ENCODE assay signal across 10 cellular contexts in the genomic region with DNA sequence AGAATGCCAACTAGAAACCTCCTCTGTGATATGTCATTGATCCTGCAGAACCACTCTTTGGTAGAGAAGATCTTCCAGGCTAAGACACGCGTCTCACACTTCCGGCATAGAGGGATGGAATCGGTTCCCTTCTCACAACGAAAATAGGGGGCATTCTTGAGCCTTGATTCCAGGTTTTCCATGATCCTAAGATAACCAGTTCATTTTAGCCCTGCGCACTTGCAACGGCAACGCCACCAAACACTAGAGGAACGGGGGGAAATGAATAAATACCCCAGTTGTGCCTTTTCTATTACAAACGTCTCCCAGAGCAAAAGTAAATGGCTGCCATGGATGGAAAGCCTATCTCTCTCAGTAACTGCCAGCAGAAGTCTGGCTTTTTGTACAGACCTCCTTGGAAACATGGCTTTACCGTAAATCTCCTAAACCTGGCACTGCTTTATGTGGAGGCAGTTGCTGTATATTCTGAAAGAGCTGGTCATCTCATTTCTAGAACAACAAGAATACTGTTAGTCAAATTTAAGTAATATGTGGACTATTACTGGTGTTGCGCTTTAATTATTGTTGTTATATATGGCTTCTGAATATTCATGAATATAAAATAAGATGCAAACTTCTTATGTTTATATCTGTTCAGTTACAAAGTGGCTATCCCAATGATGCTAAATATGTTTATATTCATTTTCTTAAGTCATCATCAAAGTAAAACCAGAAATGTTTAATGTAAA. TPM values are rescaled to one million over a fixed set of nuclear protein-coding genes. Genes with fewer than 3 reads are reported as not detected.
DNase-seq lines count a peak whose midpoint lies in the region; ATAC-seq, FAIRE-seq and TF ChIP-seq lines count a peak whose summit lies in the region.
"Not testable (repeated sequence)": the region's sequence is repeated elsewhere in the genome, so short reads cannot be mapped to it uniquely, and the experiment has no call there.
"Had no signal": no experiment of that assay in that cellular context is flagged by ENCODE, and none has a peak within 500 bp of the region (broad histone marks: within the 10 kb centered on the region; RNA-seq: fewer than 3 reads in every experiment).

A gene with protein sequence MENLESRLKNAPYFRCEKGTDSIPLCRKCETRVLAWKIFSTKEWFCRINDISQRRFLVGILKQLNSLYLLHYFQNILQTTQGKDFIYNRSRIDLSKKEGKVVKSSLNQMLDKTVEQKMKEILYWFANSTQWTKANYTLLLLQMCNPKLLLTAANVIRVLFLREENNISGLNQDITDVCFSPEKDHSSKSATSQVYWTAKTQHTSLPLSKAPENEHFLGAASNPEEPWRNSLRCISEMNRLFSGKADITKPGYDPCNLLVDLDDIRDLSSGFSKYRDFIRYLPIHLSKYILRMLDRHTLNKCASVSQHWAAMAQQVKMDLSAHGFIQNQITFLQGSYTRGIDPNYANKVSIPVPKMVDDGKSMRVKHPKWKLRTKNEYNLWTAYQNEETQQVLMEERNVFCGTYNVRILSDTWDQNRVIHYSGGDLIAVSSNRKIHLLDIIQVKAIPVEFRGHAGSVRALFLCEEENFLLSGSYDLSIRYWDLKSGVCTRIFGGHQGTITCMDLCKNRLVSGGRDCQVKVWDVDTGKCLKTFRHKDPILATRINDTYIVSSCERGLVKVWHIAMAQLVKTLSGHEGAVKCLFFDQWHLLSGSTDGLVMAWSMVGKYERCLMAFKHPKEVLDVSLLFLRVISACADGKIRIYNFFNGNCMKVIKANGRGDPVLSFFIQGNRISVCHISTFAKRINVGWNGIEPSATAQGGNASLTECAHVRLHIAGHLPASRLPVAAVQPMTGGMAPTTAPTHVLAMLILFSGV (minus strand): TSS at position 374 of the 728 bp plus-strand sequence. CDS start 192 bp downstream, at position 182.

- CTCF ChIA-PET in endothelial cell of umbilical vein (lab: Charles Lee), result not testable (repeated sequence)

- intact Hi-C loops in endothelial cell of umbilical vein (cut with micrococcal nuclease); head of caudate nucleus (cut with DNase I): not testable (repeated sequence)

- not testable (repeated sequence) for TF ChIP-seq CTCF in GM23338 (conservative IDR thresholded peaks at IDR 0.05; ENCODE audit: low read depth in 2 of 2); astrocyte of the cerebellum (IDR thresholded peaks at IDR 0.05; ENCODE audit: low read depth, low read length, missing control alignments); endothelial cell of umbilical vein (IDR thresholded peaks at IDR 0.05; ENCODE audit: extremely low read depth in 1 of 2, insufficient read depth in 1 of 2, low read depth in 1 of 2, low read length in 2 of 2); osteoblast (IDR thresholded peaks at IDR 0.05; ENCODE audit: extremely low read depth, low read depth, low read length)

- H3K27me3 ChIP-seq in GM23338 (ENCODE audit: insufficient read depth); endothelial cell of umbilical vein (ENCODE audit: control insufficient read depth in 2 of 2, insufficient read depth in 2 of 2, low read length in 2 of 2); osteoblast (ENCODE audit: insufficient read depth, low read length); skeletal muscle tissue (ENCODE audit: control insufficient read depth in 3 of 3, insufficient read depth in 3 of 3, low read length in 3 of 3): not testable (repeated sequence)

- dilution Hi-C loops in endothelial cell of umbilical vein (cut with MboI; ENCODE audit: extremely low pct_ligation_motif_present, low sequenced_read_pairs), result not testable (repeated sequence)

- ATAC-seq in GM23338 (peak; percentile 79), left lobe of liver (peak; percentile 29)

- H3K4me3 ChIP-seq in GM23338; endothelial cell of umbilical vein (replicated peaks in 1 of 3; ENCODE audit: insufficient read depth in 1 of 3, low read depth in 1 of 3, low read length in 3 of 3); osteoblast (ENCODE audit: insufficient read depth, low read length): not testable (repeated sequence)
- H3K4me3 ChIP-seq in astrocyte of the cerebellum (ENCODE audit: low read depth, low read length), result peak within 1 kb of the TSS; percentile 9
- peak within 1 kb of the TSS in 2 of 3 donors; percentile 29 to 48 for H3K4me3 ChIP-seq in skeletal muscle tissue (ENCODE audit: low read length in 3 of 3)

- not testable (repeated sequence) for H3K4me2 ChIP-seq in GM23338; endothelial cell of umbilical vein (ENCODE audit: insufficient read depth, low read length)
- peak within 1 kb of the TSS; percentile 48 for H3K4me2 ChIP-seq in osteoblast (ENCODE audit: insufficient read depth, low read length)

- not testable (repeated sequence) for H3K9me3 Mint-ChIP-seq in GM23338

- not testable (repeated sequence) for H3K36me3 Mint-ChIP-seq in GM23338 (ENCODE audit: low read depth)

- DNase-seq in GM23338 (ENCODE audit: low spot score); astrocyte of the cerebellum (ENCODE audit: low read depth); left lobe of liver (ENCODE audit: low spot score); osteoblast (ENCODE audit: insufficient read length, low spot score, missing footprints): not testable (repeated sequence)
- DNase-seq in endothelial cell of umbilical vein (ENCODE audit: low read depth, low spot score), result peak; percentile 4
- DNase-seq in head of caudate nucleus, result peak in 25 of 42 donors; percentile 2 to 43 (median 12)

- not testable (repeated sequence) for H3F3A ChIP-seq in GM23338 (replicated peaks; ENCODE audit: low read depth)

- in situ Hi-C loops in astrocyte of the cerebellum (cut with HindIII; ENCODE audit: low sequenced_read_pairs), result not testable (repeated sequence)

- H3K4me3 Mint-ChIP-seq in GM23338, result not testable (repeated sequence)

- POLR2A ChIA-PET in endothelial cell of umbilical vein (lab: Charles Lee), result not testable (repeated sequence)

- H3K9me2 ChIP-seq in GM23338 (ENCODE audit: insufficient read depth), result not testable (repeated sequence)

- H3K9ac ChIP-seq in endothelial cell of umbilical vein (replicated peaks; ENCODE audit: extremely low read depth, insufficient read depth, low read length); skeletal muscle tissue (ENCODE audit: low read depth in 1 of 3, low read length in 3 of 3): not testable (repeated sequence)

- H2AFZ ChIP-seq in GM23338; endothelial cell of umbilical vein (ENCODE audit: low read depth, low read length): not testable (repeated sequence)
- H2AFZ ChIP-seq in osteoblast (ENCODE audit: low read length), result peak within 1 kb of the TSS; percentile 56

- not testable (repeated sequence) for H3K9me3 ChIP-seq in endothelial cell of umbilical vein (replicated peaks; ENCODE audit: control insufficient read depth, insufficient read depth, low read length); osteoblast (ENCODE audit: low read depth, low read length); skeletal muscle tissue (ENCODE audit: control insufficient read depth in 3 of 3, low read length in 3 of 3)

- not testable (repeated sequence) for H3K27me3 Mint-ChIP-seq in GM23338 (ENCODE audit: insufficient read depth, low read depth, poor library complexity)

- not testable (repeated sequence) for H3K36me3 ChIP-seq in GM23338 (ENCODE audit: insufficient read depth); endothelial cell of umbilical vein (ENCODE audit: control insufficient read depth in 2 of 2, extremely low read depth in 1 of 2, insufficient read depth in 2 of 2, low read length in 2 of 2); osteoblast (ENCODE audit: insufficient read depth, low read length); skeletal muscle tissue (ENCODE audit: control insufficient read depth in 3 of 3, insufficient read depth in 3 of 3, low read length in 3 of 3)

- not testable (repeated sequence) for H4K20me1 ChIP-seq in GM23338 (replicated peaks; ENCODE audit: insufficient read depth); endothelial cell of umbilical vein (replicated peaks; ENCODE audit: control insufficient read depth, extremely low read depth, insufficient read depth, low read length); osteoblast (ENCODE audit: insufficient read depth, low read length)

- not testable (repeated sequence) for TF ChIP-seq POLR2A in endothelial cell of umbilical vein (IDR thresholded peaks at IDR 0.05; ENCODE audit: low read depth, low read length)

- not testable (repeated sequence) for H3K4me1 ChIP-seq in GM23338 (ENCODE audit: insufficient read depth); endothelial cell of umbilical vein (ENCODE audit: control insufficient read depth, extremely low read depth, insufficient read depth, low read length); osteoblast (ENCODE audit: insufficient read depth, low read length); skeletal muscle tissue (ENCODE audit: control insufficient read depth in 3 of 3, insufficient read depth in 3 of 3, low read length in 3 of 3)

- peak; percentile 96 for FAIRE-seq in endothelial cell of umbilical vein (lab: Jason Lieb, UNC)

- not testable (repeated sequence) for H3K4me1 Mint-ChIP-seq in GM23338

- not testable (repeated sequence) for H3K27ac ChIP-seq in GM23338 (ENCODE audit: low read depth); endothelial cell of umbilical vein (ENCODE audit: insufficient read depth, low read depth, low read length); osteoblast (ENCODE audit: low read depth, low read length); skeletal muscle tissue (ENCODE audit: low read depth, low read length)

- not testable (repeated sequence) for H3K79me2 ChIP-seq in GM23338 (replicated peaks; ENCODE audit: insufficient read depth); endothelial cell of umbilical vein (ENCODE audit: control insufficient read depth, insufficient read depth, low read length); osteoblast (ENCODE audit: insufficient read depth, low read length)

- BruUV-seq in endothelial cell of umbilical vein (replicated peaks; lab: Mats Ljungman, UMichigan), result not testable (repeated sequence)

- not testable (repeated sequence) for H3K9me1 ChIP-seq in endothelial cell of umbilical vein (replicated peaks; ENCODE audit: control insufficient read depth, extremely low read depth, insufficient read depth, low read length)

- not testable (repeated sequence) for H3K27ac Mint-ChIP-seq in GM23338

RNA-seq across cellular contexts. Expression of the gene that starts here (rescaled TPM):
- total RNA-seq in GM23338 (2014; rRNA removed; shearing (Covaris generic)), result 0.23 and 0.31 TPM in 2 replicates
- polyA plus RNA-seq in GM23338 (2016; fragmentation: Nextera tagmentation; extraction: Ambion mirVana) (not detected in 2 replicates), endothelial cell of umbilical vein (0.80 and 1.3 TPM in 2 replicates)
- total RNA-seq in endothelial cell of umbilical vein (0.90 and 2.5 TPM in 2 replicates), left lobe of liver (0.55 TPM), osteoblast (0.29 and 0.36 TPM in 2 replicates), skeletal muscle tissue (0.52 TPM)
- polyA plus RNA-seq in endothelial cell of umbilical vein (2011; cell fraction: cytosol; rRNA removed), result 0.09 and 0.17 TPM in 2 replicates
- polyA plus RNA-seq in endothelial cell of umbilical vein (2011; cell fraction: nucleus; rRNA removed), result 4.0 and 4.8 TPM in 2 replicates
- polyA plus RNA-seq in endothelial cell of umbilical vein (2012), result 0.40 TPM in 1 of 2 replicates, not detected in the other
- 1.4 and 1.6 TPM in 2 replicates for polyA minus RNA-seq in endothelial cell of umbilical vein
- polyA minus RNA-seq in endothelial cell of umbilical vein (2011; cell fraction: cytosol; rRNA and poly(A)+ RNA removed), result 2.2 TPM
- 0.63 and 2.9 TPM in 2 replicates for polyA minus RNA-seq in endothelial cell of umbilical vein (2011; cell fraction: nucleus; rRNA and poly(A)+ RNA removed)
- polyA plus RNA-seq: CD14-positive monocyte, IgD-negative memory B cell, immature natural killer cell had no signal

Comparison
In these comparisons a context has a peak if more than half of its experiments do, and no peak if none do; other contexts are left out.
1. Peak in ATAC-seq in GM23338; RNA of the gene not detected or under 1 TPM.
2. Peak in ATAC-seq in left lobe of liver; RNA of the gene not detected or under 1 TPM.